1 cellular context compared by ENCODE assay signal in the genomic region with DNA sequence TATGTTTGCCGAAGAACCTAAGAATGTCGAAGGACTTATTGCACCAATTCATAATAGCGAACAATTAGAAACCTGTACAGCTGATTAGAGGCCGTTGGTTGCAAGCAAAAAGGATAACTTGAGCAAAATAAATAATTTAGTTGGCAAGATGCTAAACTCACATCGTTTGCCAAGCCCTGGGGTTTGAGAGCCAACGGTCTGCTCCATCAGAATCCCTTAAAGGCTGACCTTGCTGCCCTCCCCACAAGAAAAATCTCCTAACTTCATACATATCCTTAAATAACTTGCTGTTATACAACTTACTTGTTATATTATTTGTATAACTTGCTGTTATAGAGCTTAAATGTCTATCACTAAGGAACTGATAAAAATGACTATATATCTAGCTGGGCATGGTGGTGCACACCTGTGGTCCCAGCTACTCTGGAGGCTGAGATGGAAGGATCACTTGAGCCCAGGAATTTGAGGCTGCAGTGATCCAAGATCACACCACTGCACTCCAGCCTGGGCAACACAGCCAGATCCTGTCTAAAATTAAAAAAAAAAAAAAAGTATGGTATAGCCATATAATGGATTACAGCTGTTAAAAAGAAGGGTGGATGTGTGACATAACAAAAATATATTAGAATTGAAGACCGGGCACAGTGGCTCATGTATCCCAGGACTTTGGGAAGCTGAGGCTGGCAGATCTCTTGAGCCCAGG.
TF ChIP-seq lines count a peak whose summit lies in the region.

No MANE protein-coding gene starts in this region.

TF ChIP-seq in GM23338, 12 proteins besides CTCF, POLR2A, EP300 and RAD21:
- TF ChIP-seq, protein P1, sequence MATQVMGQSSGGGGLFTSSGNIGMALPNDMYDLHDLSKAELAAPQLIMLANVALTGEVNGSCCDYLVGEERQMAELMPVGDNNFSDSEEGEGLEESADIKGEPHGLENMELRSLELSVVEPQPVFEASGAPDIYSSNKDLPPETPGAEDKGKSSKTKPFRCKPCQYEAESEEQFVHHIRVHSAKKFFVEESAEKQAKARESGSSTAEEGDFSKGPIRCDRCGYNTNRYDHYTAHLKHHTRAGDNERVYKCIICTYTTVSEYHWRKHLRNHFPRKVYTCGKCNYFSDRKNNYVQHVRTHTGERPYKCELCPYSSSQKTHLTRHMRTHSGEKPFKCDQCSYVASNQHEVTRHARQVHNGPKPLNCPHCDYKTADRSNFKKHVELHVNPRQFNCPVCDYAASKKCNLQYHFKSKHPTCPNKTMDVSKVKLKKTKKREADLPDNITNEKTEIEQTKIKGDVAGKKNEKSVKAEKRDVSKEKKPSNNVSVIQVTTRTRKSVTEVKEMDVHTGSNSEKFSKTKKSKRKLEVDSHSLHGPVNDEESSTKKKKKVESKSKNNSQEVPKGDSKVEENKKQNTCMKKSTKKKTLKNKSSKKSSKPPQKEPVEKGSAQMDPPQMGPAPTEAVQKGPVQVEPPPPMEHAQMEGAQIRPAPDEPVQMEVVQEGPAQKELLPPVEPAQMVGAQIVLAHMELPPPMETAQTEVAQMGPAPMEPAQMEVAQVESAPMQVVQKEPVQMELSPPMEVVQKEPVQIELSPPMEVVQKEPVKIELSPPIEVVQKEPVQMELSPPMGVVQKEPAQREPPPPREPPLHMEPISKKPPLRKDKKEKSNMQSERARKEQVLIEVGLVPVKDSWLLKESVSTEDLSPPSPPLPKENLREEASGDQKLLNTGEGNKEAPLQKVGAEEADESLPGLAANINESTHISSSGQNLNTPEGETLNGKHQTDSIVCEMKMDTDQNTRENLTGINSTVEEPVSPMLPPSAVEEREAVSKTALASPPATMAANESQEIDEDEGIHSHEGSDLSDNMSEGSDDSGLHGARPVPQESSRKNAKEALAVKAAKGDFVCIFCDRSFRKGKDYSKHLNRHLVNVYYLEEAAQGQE (IDR thresholded peaks at IDR 0.05; ENCODE audit: unreplicated experiment): no peak
- TF ChIP-seq CREB1 (CRISPR knock-in tag; IDR thresholded peaks at IDR 0.05; ENCODE audit: low read depth): no peak
- no peak for TF ChIP-seq EZH2phosphoT487 (IDR thresholded peaks at IDR 0.05; ENCODE audit: unreplicated experiment)
- no peak for TF ChIP-seq EZH2 (IDR thresholded peaks at IDR 0.05; ENCODE audit: low read depth, unreplicated experiment)
